In the genomic region with DNA sequence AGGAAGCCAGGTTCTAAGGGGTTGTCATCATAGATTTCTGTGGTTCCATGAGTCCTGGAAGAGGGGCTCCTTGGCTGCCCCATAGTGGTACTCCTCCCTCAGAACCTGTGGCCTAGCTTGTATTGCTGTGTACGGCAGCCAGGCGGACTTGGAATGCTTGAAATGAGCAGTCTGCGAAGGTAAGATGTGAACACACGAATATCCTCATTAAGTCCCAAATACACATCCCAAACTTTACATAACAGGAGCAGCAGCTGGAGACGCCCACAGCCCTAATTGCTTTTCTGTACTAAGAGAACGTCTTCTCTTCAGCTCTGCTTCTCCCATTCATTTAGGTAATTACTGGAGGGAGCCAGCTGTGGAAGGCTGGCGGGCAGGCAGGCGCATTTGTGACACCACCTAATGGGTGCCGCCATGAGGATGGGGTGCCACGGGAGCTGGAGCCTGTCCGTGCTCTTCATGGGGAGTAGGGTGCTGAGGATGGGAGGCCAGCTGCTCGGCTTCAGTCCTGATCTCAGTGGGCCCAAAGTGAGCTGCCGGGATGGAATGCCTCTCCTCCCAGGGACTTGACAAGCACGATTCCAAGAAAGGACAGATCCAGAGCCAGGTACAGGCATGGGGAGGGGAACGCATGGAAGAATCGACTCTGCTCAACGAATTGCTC, we compare ENCODE assay signal across 1 cellular context.
TF ChIP-seq lines count a peak whose summit lies in the region.

No MANE protein-coding gene starts in this region.

TF ChIP-seq in H1, 55 proteins besides CTCF, POLR2A, EP300 and RAD21:
- TF ChIP-seq YY1 (IDR thresholded peaks at IDR 0.05; ENCODE audit: low read depth, low read length) (no peak), PHF8 (conservative IDR thresholded peaks at IDR 0.05; ENCODE audit: low read depth, low read length) (no peak), EZH2 (IDR thresholded peaks at IDR 0.05; ENCODE audit: low read depth, low read length, severe bottlenecking) (no peak)
- TF ChIP-seq, protein P1, sequence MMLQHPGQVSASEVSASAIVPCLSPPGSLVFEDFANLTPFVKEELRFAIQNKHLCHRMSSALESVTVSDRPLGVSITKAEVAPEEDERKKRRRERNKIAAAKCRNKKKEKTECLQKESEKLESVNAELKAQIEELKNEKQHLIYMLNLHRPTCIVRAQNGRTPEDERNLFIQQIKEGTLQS (IDR thresholded peaks at IDR 0.05; ENCODE audit: insufficient read depth, low read depth, low read length) = no peak
